Comparison of ENCODE assay signal across 20 cellular contexts in the genomic region with DNA sequence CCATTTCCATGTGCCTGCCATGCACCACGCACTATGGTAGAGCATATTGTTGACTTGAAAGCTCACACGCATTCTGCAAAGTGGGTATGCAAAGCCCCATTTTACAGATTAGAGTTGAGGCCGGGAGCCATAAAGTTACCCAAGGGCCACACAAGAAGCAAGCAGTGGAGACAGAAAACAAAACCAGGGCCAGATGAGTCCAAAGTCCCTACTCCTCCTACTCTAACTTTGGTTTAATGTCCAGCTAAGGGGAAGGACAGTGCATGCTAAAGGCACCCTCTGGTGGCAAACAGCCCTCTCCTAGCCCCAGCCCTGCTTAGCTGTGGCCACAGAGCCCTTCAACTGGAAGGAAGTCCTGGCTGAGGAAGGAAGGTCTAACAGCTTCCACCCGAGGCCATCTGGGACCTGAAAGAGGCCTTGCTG.
DNase-seq lines count a peak whose midpoint lies in the region; ATAC-seq, FAIRE-seq and TF ChIP-seq lines count a peak whose summit lies in the region.
"Had no signal": no experiment of that assay in that cellular context is flagged by ENCODE, and none has a peak within 500 bp of the region (broad histone marks: within the 10 kb centered on the region; RNA-seq: fewer than 3 reads in every experiment).

No MANE protein-coding gene starts in this region.

- no peak for TF ChIP-seq CTCF in HFFc6 (IDR thresholded peaks at IDR 0.05)

- 75 to 83% (median 77%) methylated on average over 4 of the region's 4 CpGs for WGBS in small intestine, 3 donors

- no peak for ATAC-seq in activated CD8-positive, alpha-beta T cell treated with anti-CD3 and anti-CD28 coated beads, Interleukin-2, amount 10 ng/mL, durations not matched to agents 7 days and 5 days
- no peak for ATAC-seq in GM19035 (IDR thresholded peaks at IDR 0.05; ENCODE audit: unreplicated experiment)
- ATAC-seq: HCT116, pancreas had no signal

- no peaks in the 10 kb centered on the region for H3K9me3 ChIP-seq in small intestine (ENCODE audit: control insufficient read depth, low read depth)
- H3K9me3 ChIP-seq: pancreas had no signal

- no peaks in the 10 kb centered on the region for H3K9me3 Mint-ChIP-seq in HFFc6
- no peaks in the 10 kb centered on the region for H3K9me3 Mint-ChIP-seq in activated CD8-positive, alpha-beta T cell treated with anti-CD3 and anti-CD28 coated beads, Interleukin-2, amount 10 ng/mL, durations not matched to agents 7 days and 5 days (ENCODE audit: insufficient read depth)
- H3K9me3 Mint-ChIP-seq: brain, memory B cell had no signal

- peaks cover 17 to 27% of the 10 kb centered on the region in 2 donors for H3K4me1 ChIP-seq in small intestine (ENCODE audit: control insufficient read depth in 2 of 2, insufficient read depth in 1 of 2, low read depth in 1 of 2, low read length in 1 of 2)

- H3K27ac Mint-ChIP-seq in HFFc6: peak overlapping the region; percentile 88
- peak overlapping the region; percentile 77 for H3K27ac Mint-ChIP-seq in activated CD8-positive, alpha-beta T cell treated with anti-CD3 and anti-CD28 coated beads, Interleukin-2, amount 10 ng/mL, durations not matched to agents 7 days and 5 days

- no peak overlapping the region for H3K4me3 ChIP-seq in small intestine (ENCODE audit: low read depth in 1 of 2, low read length in 2 of 2)
- H3K4me3 ChIP-seq: dorsolateral prefrontal cortex, pancreas, smooth muscle cell had no signal

- no peak for FAIRE-seq in small intestine (lab: Jason Lieb, UNC)
- FAIRE-seq: pancreas had no signal

- H3K27ac ChIP-seq in layer of hippocampus (ENCODE audit: low read depth, low read length) (peak overlapping the region; percentile 2), small intestine (ENCODE audit: low read depth in 1 of 2, low read length in 1 of 2) (peak overlapping the region; percentile 42 to 91)
- H3K27ac ChIP-seq: KMS-11 had no signal

- peaks cover 10% of the 10 kb centered on the region for H3K27me3 Mint-ChIP-seq in HFFc6 (ENCODE audit: insufficient read depth)
- no peaks in the 10 kb centered on the region for H3K27me3 Mint-ChIP-seq in activated CD8-positive, alpha-beta T cell treated with anti-CD3 and anti-CD28 coated beads, Interleukin-2, amount 10 ng/mL, durations not matched to agents 7 days and 5 days (ENCODE audit: low read depth)
- H3K27me3 Mint-ChIP-seq: brain, memory B cell had no signal

- H3K4me3 Mint-ChIP-seq in HFFc6: no peak overlapping the region
- no peak overlapping the region for H3K4me3 Mint-ChIP-seq in activated CD8-positive, alpha-beta T cell treated with anti-CD3 and anti-CD28 coated beads, Interleukin-2, amount 10 ng/mL, durations not matched to agents 7 days and 5 days
- H3K4me3 Mint-ChIP-seq: brain, memory B cell had no signal

- POLR2A ChIA-PET in activated CD8-positive, alpha-beta T cell treated with anti-CD3 and anti-CD28 coated beads, Interleukin-2, amount 10 ng/mL, durations not matched to agents 7 days and 5 days (lab: Charles Lee): interaction anchor here (0.9 kb wide), 1 partner anchor 24 kb away, joined by 3 read pairs; no protein-coding TSS in a partner anchor

- H3K36me3 ChIP-seq in small intestine (ENCODE audit: control insufficient read depth in 2 of 2, insufficient read depth in 2 of 2, low read length in 2 of 2): peaks cover under 1 to 2% of the 10 kb centered on the region in 2 donors
- H3K36me3 ChIP-seq: pancreas had no signal

- CTCF ChIA-PET in activated CD8-positive, alpha-beta T cell treated with anti-CD3 and anti-CD28 coated beads, Interleukin-2, amount 10 ng/mL, durations not matched to agents 7 days and 5 days (lab: Charles Lee): interaction anchor here (0.9 kb wide), 1 partner anchor 195 kb away, joined by 3 read pairs; no protein-coding TSS in a partner anchor

- peaks cover 82% of the 10 kb centered on the region for H3K4me1 Mint-ChIP-seq in HFFc6 (ENCODE audit: low read depth)
- H3K4me1 Mint-ChIP-seq in activated CD8-positive, alpha-beta T cell treated with anti-CD3 and anti-CD28 coated beads, Interleukin-2, amount 10 ng/mL, durations not matched to agents 7 days and 5 days (ENCODE audit: low read depth): peaks cover 51% of the 10 kb centered on the region

- H3K36me3 Mint-ChIP-seq in HFFc6 (ENCODE audit: low read depth): peaks cover 27% of the 10 kb centered on the region
- H3K36me3 Mint-ChIP-seq in activated CD8-positive, alpha-beta T cell treated with anti-CD3 and anti-CD28 coated beads, Interleukin-2, amount 10 ng/mL, durations not matched to agents 7 days and 5 days (ENCODE audit: low read depth): peaks cover 33% of the 10 kb centered on the region

- DNase-seq in HFFc6: no peak
- no peak for DNase-seq in activated CD8-positive, alpha-beta T cell treated with anti-CD3 and anti-CD28 coated beads, Interleukin-2, amount 10 ng/mL, durations not matched to agents 7 days and 5 days
- peak; percentile 92 for DNase-seq in small intestine
- DNase-seq in A172 (ENCODE audit: low spot score): no peak
- no peak for DNase-seq in NCI-H2196 treated with DMSO at 0.1 percent for 48 hours (lab: John Stamatoyannopoulos, UW; ENCODE audit: unreplicated experiment)
- no peak for DNase-seq in NOMO-1 treated with DMSO at 0.1 percent for 48 hours (lab: John Stamatoyannopoulos, UW; ENCODE audit: unreplicated experiment)
- DNase-seq: activated CD4-positive, alpha-beta T cell treated with anti-CD3 and anti-CD28 coated beads, Interleukin-2, amount 50 U/mL, for 48 hours; activated gamma-delta T cell treated with Interleukin-2 at 50 U/mL for 16 hours; dorsolateral prefrontal cortex; NCI-H1105 treated with DMSO at 0.1 percent for 48 hours; pancreas; SIG-M5; stimulated activated naive CD4-positive, alpha-beta T cell treated with Interleukin-2 at 50 U/mL for 16 hours had no signal

- H3K27me3 ChIP-seq in layer of hippocampus (ENCODE audit: control insufficient read depth, insufficient read depth, low read length) (no peaks in the 10 kb centered on the region), small intestine (ENCODE audit: control insufficient read depth in 2 of 2, insufficient read depth in 2 of 2, low read length in 2 of 2) (no peaks in the 10 kb centered on the region)
- H3K27me3 ChIP-seq: dorsolateral prefrontal cortex, pancreas had no signal
